ENCODE assay signal across 6 cellular contexts in the genomic region with DNA sequence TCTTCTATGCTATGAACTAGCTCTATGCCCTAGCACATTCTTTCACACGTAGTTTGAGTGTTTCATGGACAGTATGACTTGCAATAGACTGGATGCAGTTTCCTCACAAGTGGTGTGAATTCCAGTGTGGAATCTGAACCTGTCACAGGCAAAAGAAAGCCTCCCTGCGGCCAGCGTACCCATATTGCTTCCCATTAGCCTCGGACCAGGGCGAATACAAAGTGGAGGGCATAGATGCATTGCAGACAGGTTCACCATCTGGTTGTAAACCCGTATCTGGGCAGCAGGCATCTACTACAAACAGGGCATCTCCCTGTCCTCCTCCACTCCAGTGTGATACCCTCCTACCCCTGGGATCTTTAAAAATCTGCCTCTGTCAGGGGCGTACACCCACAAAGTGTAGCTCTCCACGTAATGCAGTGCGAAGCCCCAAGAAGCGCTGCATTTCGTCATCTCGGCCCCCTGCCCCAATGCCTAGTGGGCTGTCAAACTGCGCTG. TPM values are rescaled to one million over a fixed set of nuclear protein-coding genes. Genes with fewer than 3 reads are reported as not detected.
DNase-seq lines count a peak whose midpoint lies in the region; ATAC-seq, FAIRE-seq and TF ChIP-seq lines count a peak whose summit lies in the region.

No MANE protein-coding gene starts in this region.

- no peaks in the 10 kb centered on the region for H3K27me3 ChIP-seq in bronchial epithelial cell (ENCODE audit: control insufficient read depth, insufficient read depth, low read length)
- no peaks in the 10 kb centered on the region for H3K27me3 ChIP-seq in osteoblast (ENCODE audit: insufficient read depth, low read length)

- ATAC-seq in GM21423 (IDR thresholded peaks at IDR 0.05; ENCODE audit: unreplicated experiment) = no peak

- peak overlapping the region; percentile 63 for H3K4me3 ChIP-seq in GM12865 (ENCODE audit: low read depth, low read length)
- H3K4me3 ChIP-seq in bronchial epithelial cell (ENCODE audit: low read depth, low read length) = peak overlapping the region; percentile 46
- H3K4me3 ChIP-seq in osteoblast (ENCODE audit: insufficient read depth, low read length) = peak overlapping the region; percentile 92

- TF ChIP-seq CTCF in GM12865 (IDR thresholded peaks at IDR 0.05; ENCODE audit: insufficient read depth, low read depth, low read length, missing control alignments) (no peak), bronchial epithelial cell (IDR thresholded peaks at IDR 0.05; ENCODE audit: insufficient read depth, low read length, severe bottlenecking) (no peak), osteoblast (IDR thresholded peaks at IDR 0.05; ENCODE audit: extremely low read depth, low read depth, low read length) (no peak)

- no peak for FAIRE-seq in bronchial epithelial cell (lab: Jason Lieb, UNC)

- H2AFZ ChIP-seq in osteoblast (ENCODE audit: low read length) = peak overlapping the region; percentile 99

- H3K36me3 ChIP-seq in bronchial epithelial cell (ENCODE audit: control insufficient read depth, insufficient read depth, low read length) (peaks cover 3% of the 10 kb centered on the region), osteoblast (ENCODE audit: insufficient read depth, low read length) (peaks cover 5% of the 10 kb centered on the region)

- H4K20me1 ChIP-seq in osteoblast (ENCODE audit: insufficient read depth, low read length) = peaks cover 2% of the 10 kb centered on the region

- H3K4me1 ChIP-seq in osteoblast (ENCODE audit: insufficient read depth, low read length) = peaks cover 28% of the 10 kb centered on the region

- peak overlapping the region; percentile 99 for H3K4me2 ChIP-seq in osteoblast (ENCODE audit: insufficient read depth, low read length)

- H3K27ac ChIP-seq in osteoblast (ENCODE audit: low read depth, low read length) = peak overlapping the region; percentile 100

- no peaks in the 10 kb centered on the region for H3K9me3 ChIP-seq in osteoblast (ENCODE audit: low read depth, low read length)

- peaks cover 32% of the 10 kb centered on the region for H3K79me2 ChIP-seq in osteoblast (ENCODE audit: insufficient read depth, low read length)

- DNase-seq in GM12865 (ENCODE audit: low read depth) = no peak
- DNase-seq in bronchial epithelial cell (ENCODE audit: low read depth) = no peak
- DNase-seq in osteoblast (ENCODE audit: insufficient read length, low spot score, missing footprints) = no peak
- no peak for DNase-seq in DMS153 (lab: John Stamatoyannopoulos, UW)
- DNase-seq in LoVo (ENCODE audit: low spot score) = no peak

RNA-seq across cellular contexts. Expression of gene CIC, which starts 1.4 kb away (rescaled TPM):
- total RNA-seq in bronchial epithelial cell (7.1 and 9.3 TPM in 2 replicates), osteoblast (33.6 and 39.1 TPM in 2 replicates)

RNA-seq across cellular contexts. Expression of gene ERF, which starts 12.8 kb away (rescaled TPM):
- total RNA-seq in bronchial epithelial cell = 10.8 and 11.6 TPM in 2 replicates
- 31.8 and 44.8 TPM in 2 replicates for total RNA-seq in osteoblast

RNA-seq across cellular contexts. Expression of gene GSK3A, which starts 25.3 kb away (rescaled TPM):
- total RNA-seq in bronchial epithelial cell (11.6 and 12.4 TPM in 2 replicates), osteoblast (16.2 and 18.1 TPM in 2 replicates)

RNA-seq across cellular contexts. Expression of gene PRR19, which starts 34.2 kb away (rescaled TPM):
- total RNA-seq in bronchial epithelial cell = not detected in 2 replicates
- 0.36 and 0.59 TPM in 2 replicates for total RNA-seq in osteoblast

RNA-seq across cellular contexts. Expression of gene PAFAH1B3, which starts 34.7 kb away (rescaled TPM):
- 29.4 and 36.9 TPM in 2 replicates for total RNA-seq in bronchial epithelial cell
- total RNA-seq in osteoblast = 18.3 and 23.2 TPM in 2 replicates
